In genomic region chr3:64214002-64214696, GRCh38 we compare ENCODE assay signal across 8 cellular contexts. TPM values are rescaled to one million over a fixed set of nuclear protein-coding genes. Genes with fewer than 3 reads are reported as not detected.
DNase-seq lines count a peak whose midpoint lies in the region; ATAC-seq and TF ChIP-seq lines count a peak whose summit lies in the region.

No MANE protein-coding gene starts in this region.

- H3K9ac ChIP-seq in parathyroid adenoma: no peak overlapping the region

- H3K4me1 ChIP-seq in SJSA1 (replicated peaks) (peaks cover 32% of the 10 kb centered on the region), parathyroid adenoma (no peaks in the 10 kb centered on the region)

- TF ChIP-seq CTCF in foreskin fibroblast (IDR thresholded peaks at IDR 0.05; ENCODE audit: low read depth, low read length): no peak
- no peak for TF ChIP-seq CTCF in parathyroid adenoma (IDR thresholded peaks at IDR 0.05)

- H3K4me2 ChIP-seq in parathyroid adenoma (ENCODE audit: low read length): no peak overlapping the region

- DNase-seq in DMS79 (lab: John Stamatoyannopoulos, UW) (peak; percentile 44), SJSA1 (ENCODE audit: low read depth in 1 of 2, low spot score in 2 of 2) (peak; percentile 41 to 52), foreskin fibroblast (peak in 1 of 2 donors; percentile 75), NCI-H345 (lab: John Stamatoyannopoulos, UW) (no peak), NCI-H1930 (lab: John Stamatoyannopoulos, UW) (no peak)

- H3K79me2 ChIP-seq in parathyroid adenoma: no peaks in the 10 kb centered on the region

- no peak for ATAC-seq in GM21786 (IDR thresholded peaks at IDR 0.05; ENCODE audit: unreplicated experiment)
- no peak for ATAC-seq in HG03457 (IDR thresholded peaks at IDR 0.05; ENCODE audit: unreplicated experiment)

- H3K36me3 ChIP-seq in SJSA1 (0 out of 2 replicates have a peak, but pooled peaks cover 2% of the 10 kb centered on the region), parathyroid adenoma (ENCODE audit: control insufficient read depth, insufficient read depth, low read length) (no peaks in the 10 kb centered on the region)

- H3K9me3 ChIP-seq in SJSA1 (replicated peaks) (no peaks in the 10 kb centered on the region), parathyroid adenoma (ENCODE audit: control insufficient read depth, low read length) (no peaks in the 10 kb centered on the region)

- H3K27ac ChIP-seq in SJSA1: peak overlapping the region; percentile 41
- peak overlapping the region; percentile 6 for H3K27ac ChIP-seq in parathyroid adenoma

- H2AFZ ChIP-seq in parathyroid adenoma: no peak overlapping the region

- H3K4me3 ChIP-seq in SJSA1: peak overlapping the region; percentile 8; the same call in 1 of the 2 replicates
- peak overlapping the region; percentile 33 to 34 for H3K4me3 ChIP-seq in foreskin fibroblast (ENCODE audit: low read depth in 1 of 2, low read length in 2 of 2)
- H3K4me3 ChIP-seq in parathyroid adenoma (ENCODE audit: low read depth, low read length): no peak overlapping the region

- H3K27me3 ChIP-seq in SJSA1 (replicated peaks) (no peaks in the 10 kb centered on the region), parathyroid adenoma (ENCODE audit: control insufficient read depth, insufficient read depth, low read length) (no peaks in the 10 kb centered on the region)

RNA-seq across cellular contexts. Expression of gene PRICKLE2, which starts 11.1 kb away (rescaled TPM):
- 9.7 and 18.3 TPM in 2 replicates for total RNA-seq in SJSA1 (2014; rRNA removed; shearing (Covaris generic))

Comparison
In these comparisons a context has a peak if more than half of its experiments do, and no peak if none do; other contexts are left out.
1. DNase-seq: peak in DMS79 (single experiment) and SJSA1 (2 of 2); none in NCI-H345 (single experiment) and NCI-H1930 (0 of 2).